In the genomic region with DNA sequence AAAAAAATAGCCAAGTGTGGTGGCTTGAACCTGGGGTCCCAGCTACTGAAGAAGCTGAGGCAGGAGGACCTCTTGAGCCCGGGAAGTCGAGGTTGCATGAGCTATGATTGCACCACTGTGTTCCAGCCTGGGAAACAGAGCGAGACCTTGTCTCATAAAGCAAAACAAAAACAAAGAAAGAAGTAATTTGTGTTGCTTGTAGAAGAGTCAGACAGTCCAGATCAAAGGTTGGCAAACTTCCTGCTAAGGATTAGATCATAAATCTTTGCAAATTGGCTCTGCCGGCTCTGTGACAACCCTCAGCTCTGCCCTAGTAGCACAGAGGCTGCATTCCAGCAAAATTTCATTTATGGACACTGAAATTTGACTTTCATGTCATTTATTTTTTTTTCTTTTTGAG, we compare ENCODE assay signal across 13 cellular contexts. TPM values are rescaled to one million over a fixed set of nuclear protein-coding genes. Genes with fewer than 3 reads are reported as not detected.
DNase-seq lines count a peak whose midpoint lies in the region; ATAC-seq, FAIRE-seq and TF ChIP-seq lines count a peak whose summit lies in the region.
"Had no signal": no experiment of that assay in that cellular context is flagged by ENCODE, and none has a peak within 500 bp of the region (broad histone marks: within the 10 kb centered on the region; RNA-seq: fewer than 3 reads in every experiment).

No MANE protein-coding gene starts in this region.

- dilution Hi-C loops in endothelial cell of umbilical vein (cut with MboI; ENCODE audit: extremely low pct_ligation_motif_present, low sequenced_read_pairs) = no loop called here

- no peaks in the 10 kb centered on the region for H3K9me1 ChIP-seq in endothelial cell of umbilical vein (replicated peaks; ENCODE audit: control insufficient read depth, extremely low read depth, insufficient read depth, low read length)

- no TSS peak for BruUV-seq in endothelial cell of umbilical vein (replicated peaks; lab: Mats Ljungman, UMichigan)

- POLR2A ChIA-PET in endothelial cell of umbilical vein (lab: Charles Lee) = interaction anchor here (0.6 kb wide), 1 partner anchor 14 kb away, joined by 3 read pairs; no protein-coding TSS in a partner anchor

- H3K36me3 ChIP-seq in endothelial cell of umbilical vein (ENCODE audit: control insufficient read depth in 2 of 2, extremely low read depth in 1 of 2, insufficient read depth in 2 of 2, low read length in 2 of 2) (peaks cover 11 to 47% of the 10 kb centered on the region in 2 experiments), mucosa of descending colon (ENCODE audit: low read depth) (no peaks in the 10 kb centered on the region)

- no peak overlapping the region for H2AFZ ChIP-seq in endothelial cell of umbilical vein (ENCODE audit: low read depth, low read length)

- ATAC-seq in mucosa of descending colon = peak; percentile 88

- DNase-seq in CD1c-positive myeloid dendritic cell (ENCODE audit: extremely low spot score) (peak; percentile 32), NOMO-1 (lab: John Stamatoyannopoulos, UW; ENCODE audit: unreplicated experiment in 2 of 2) (peak; percentile 64 to 76), endothelial cell of umbilical vein (ENCODE audit: low read depth, low spot score) (peak; percentile 47), mucosa of descending colon (peak in 1 of 3 donors; percentile 49), NCI-H345 (lab: John Stamatoyannopoulos, UW) (no peak), D721Med (ENCODE audit: insufficient read length, low spot score) (no peak)
- DNase-seq in activated CD4-positive, CD25-positive, alpha-beta regulatory T cell treated with anti-CD3 and anti-CD28 coated beads, Interleukin-2, amount 50 U/mL, for 72 hours = no peak
- DNase-seq in activated CD4-positive, alpha-beta T cell treated with anti-CD3 and anti-CD28 coated beads, Interleukin-2, amount 50 U/mL, for 48 hours = no peak
- DNase-seq: activated CD8-positive, alpha-beta memory T cell treated with anti-CD3 and anti-CD28 coated beads for 24 hours; HCEC 1CT; NCI-H446 treated with DMSO at 0.1 percent for 48 hours had no signal

- no peak overlapping the region for H3K4me2 ChIP-seq in endothelial cell of umbilical vein (ENCODE audit: insufficient read depth, low read length)

- CTCF ChIA-PET in endothelial cell of umbilical vein (lab: Charles Lee) = no interaction called here

- intact Hi-C loops in endothelial cell of umbilical vein (cut with micrococcal nuclease) = no loop called here
- intact Hi-C loops in mucosa of descending colon (cut with DNase I, micrococcal nuclease) = no loop called here

- TF ChIP-seq POLR2A in endothelial cell of umbilical vein (IDR thresholded peaks at IDR 0.05; ENCODE audit: low read depth, low read length) = no peak

- H3K4me3 ChIP-seq in endothelial cell of umbilical vein (replicated peaks in 1 of 3; ENCODE audit: insufficient read depth in 1 of 3, low read depth in 1 of 3, low read length in 3 of 3) (no peak overlapping the region), mucosa of descending colon (no peak overlapping the region)

- H3K9me3 ChIP-seq in endothelial cell of umbilical vein (replicated peaks; ENCODE audit: control insufficient read depth, insufficient read depth, low read length) = no peaks in the 10 kb centered on the region
- H3K9me3 ChIP-seq in mucosa of descending colon = no peaks in the 10 kb centered on the region

- H3K9ac ChIP-seq in endothelial cell of umbilical vein (replicated peaks; ENCODE audit: extremely low read depth, insufficient read depth, low read length) = no peak overlapping the region

- no peaks in the 10 kb centered on the region for H3K4me1 ChIP-seq in endothelial cell of umbilical vein (ENCODE audit: control insufficient read depth, extremely low read depth, insufficient read depth, low read length)
- peaks cover 15% of the 10 kb centered on the region for H3K4me1 ChIP-seq in mucosa of descending colon (ENCODE audit: low read depth)

- FAIRE-seq in endothelial cell of umbilical vein (lab: Jason Lieb, UNC) (peak; percentile 58), D721Med (lab: Jason Lieb, UNC) (no peak)
- FAIRE-seq: islet of Langerhans had no signal

- H3K79me2 ChIP-seq in endothelial cell of umbilical vein (ENCODE audit: control insufficient read depth, insufficient read depth, low read length) = no peaks in the 10 kb centered on the region

- no peak overlapping the region for H3K27ac ChIP-seq in endothelial cell of umbilical vein (ENCODE audit: insufficient read depth, low read depth, low read length)
- H3K27ac ChIP-seq: C4-2B had no signal

- H4K20me1 ChIP-seq in endothelial cell of umbilical vein (replicated peaks; ENCODE audit: control insufficient read depth, extremely low read depth, insufficient read depth, low read length) = no peaks in the 10 kb centered on the region

- TF ChIP-seq CTCF in endothelial cell of umbilical vein (IDR thresholded peaks at IDR 0.05; ENCODE audit: extremely low read depth in 1 of 2, insufficient read depth in 1 of 2, low read depth in 1 of 2, low read length in 2 of 2) = no peak
- no peak for TF ChIP-seq CTCF in mucosa of descending colon (IDR thresholded peaks at IDR 0.05)
- TF ChIP-seq CTCF in D721Med (IDR thresholded peaks at IDR 0.05; ENCODE audit: insufficient read depth, missing control alignments) = no peak

- H3K27me3 ChIP-seq in endothelial cell of umbilical vein (ENCODE audit: control insufficient read depth in 2 of 2, insufficient read depth in 2 of 2, low read length in 2 of 2) = no peaks in the 10 kb centered on the region

TF ChIP-seq in endothelial cell of umbilical vein, 7 proteins besides CTCF, POLR2A, EP300 and RAD21:
- TF ChIP-seq POLR2AphosphoS5 (IDR thresholded peaks at IDR 0.05; ENCODE audit: insufficient read depth, low read depth, low read length) = no peak
- no peak for TF ChIP-seq EZH2 (IDR thresholded peaks at IDR 0.05; ENCODE audit: borderline replicate concordance, low read depth, low read length, severe bottlenecking)
- TF ChIP-seq JUN (IDR thresholded peaks at IDR 0.05; ENCODE audit: borderline replicate concordance, insufficient read depth, insufficient read length, low read depth) = no peak
- TF ChIP-seq FOS (IDR thresholded peaks at IDR 0.05; ENCODE audit: borderline replicate concordance, insufficient read depth, low read length) = no peak
- TF ChIP-seq, protein P1, sequence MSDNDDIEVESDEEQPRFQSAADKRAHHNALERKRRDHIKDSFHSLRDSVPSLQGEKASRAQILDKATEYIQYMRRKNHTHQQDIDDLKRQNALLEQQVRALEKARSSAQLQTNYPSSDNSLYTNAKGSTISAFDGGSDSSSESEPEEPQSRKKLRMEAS (IDR thresholded peaks at IDR 0.05; ENCODE audit: insufficient read depth, insufficient read length) = no peak
- no peak for TF ChIP-seq GATA2 (IDR thresholded peaks at IDR 0.05; ENCODE audit: insufficient read depth, insufficient read length, low read depth, low read length)
- no peak for TF ChIP-seq MYC (IDR thresholded peaks at IDR 0.05; ENCODE audit: low read depth, low read length)

RNA-seq across cellular contexts. Expression of a gene that starts 19.0 kb away (rescaled TPM):
- total RNA-seq in endothelial cell of umbilical vein (66.6 and 82.4 TPM in 2 replicates), mucosa of descending colon (100 to 1,000 TPM; 103 to 131 (median 110) TPM)
- polyA plus RNA-seq in endothelial cell of umbilical vein = 41.8 and 51.4 TPM in 2 replicates
- polyA plus RNA-seq in endothelial cell of umbilical vein (2011; cell fraction: cytosol; rRNA removed) = 45.7 and 52.7 TPM in 2 replicates
- polyA plus RNA-seq in endothelial cell of umbilical vein (2011; cell fraction: nucleus; rRNA removed) = 72.2 and 73.2 TPM in 2 replicates
- 76.5 and 104 TPM in 2 replicates for polyA plus RNA-seq in endothelial cell of umbilical vein (2012)
- polyA minus RNA-seq in endothelial cell of umbilical vein = 76.2 and 76.4 TPM in 2 replicates
- polyA minus RNA-seq in endothelial cell of umbilical vein (2011; cell fraction: cytosol; rRNA and poly(A)+ RNA removed) = 34.5 TPM
- polyA minus RNA-seq in endothelial cell of umbilical vein (2011; cell fraction: nucleus; rRNA and poly(A)+ RNA removed) = 21.9 and 22.5 TPM in 2 replicates

RNA-seq across cellular contexts. Expression of a gene that starts 26.7 kb away (rescaled TPM):
- total RNA-seq in endothelial cell of umbilical vein (245 and 260 TPM in 2 replicates), mucosa of descending colon (10 to 100 TPM; 33.7 to 68.6 (median 35.4) TPM)
- 412 and 424 TPM in 2 replicates for polyA plus RNA-seq in endothelial cell of umbilical vein
- 307 and 311 TPM in 2 replicates for polyA plus RNA-seq in endothelial cell of umbilical vein (2011; cell fraction: cytosol; rRNA removed)
- polyA plus RNA-seq in endothelial cell of umbilical vein (2011; cell fraction: nucleus; rRNA removed) = 187 and 218 TPM in 2 replicates
- polyA plus RNA-seq in endothelial cell of umbilical vein (2012) = 236 and 278 TPM in 2 replicates
- 286 and 316 TPM in 2 replicates for polyA minus RNA-seq in endothelial cell of umbilical vein
- polyA minus RNA-seq in endothelial cell of umbilical vein (2011; cell fraction: cytosol; rRNA and poly(A)+ RNA removed) = 45.9 TPM
- polyA minus RNA-seq in endothelial cell of umbilical vein (2011; cell fraction: nucleus; rRNA and poly(A)+ RNA removed) = 81.1 and 81.9 TPM in 2 replicates

RNA-seq across cellular contexts. Expression of a gene that starts 35.0 kb away (rescaled TPM):
- total RNA-seq in endothelial cell of umbilical vein = 52.9 and 56.1 TPM in 2 replicates
- polyA plus RNA-seq in endothelial cell of umbilical vein = 137 and 194 TPM in 2 replicates
- polyA plus RNA-seq in endothelial cell of umbilical vein (2011; cell fraction: cytosol; rRNA removed) = 72.1 and 89.3 TPM in 2 replicates
- polyA plus RNA-seq in endothelial cell of umbilical vein (2011; cell fraction: nucleus; rRNA removed) = 34.1 and 34.7 TPM in 2 replicates
- 36.3 and 36.6 TPM in 2 replicates for polyA plus RNA-seq in endothelial cell of umbilical vein (2012)
- 46.3 and 55.5 TPM in 2 replicates for polyA minus RNA-seq in endothelial cell of umbilical vein
- 48.6 TPM for polyA minus RNA-seq in endothelial cell of umbilical vein (2011; cell fraction: cytosol; rRNA and poly(A)+ RNA removed)
- polyA minus RNA-seq in endothelial cell of umbilical vein (2011; cell fraction: nucleus; rRNA and poly(A)+ RNA removed) = 13.8 and 15.0 TPM in 2 replicates
- 100 to 1,000 TPM in 1 of 3 donors, 10 to 100 TPM in 2; 69.6 to 102 (median 88.6) TPM for total RNA-seq in mucosa of descending colon

RNA-seq across cellular contexts. Expression of a gene that starts 58.1 kb away (rescaled TPM):
- total RNA-seq in endothelial cell of umbilical vein (30.1 and 32.3 TPM in 2 replicates), mucosa of descending colon (10 to 100 TPM; 17.6 to 23.9 (median 22.0) TPM)
- polyA plus RNA-seq in endothelial cell of umbilical vein = 39.1 and 52.1 TPM in 2 replicates
- 22.8 and 30.4 TPM in 2 replicates for polyA plus RNA-seq in endothelial cell of umbilical vein (2011; cell fraction: cytosol; rRNA removed)
- polyA plus RNA-seq in endothelial cell of umbilical vein (2011; cell fraction: nucleus; rRNA removed) = 95.6 and 97.4 TPM in 2 replicates
- polyA plus RNA-seq in endothelial cell of umbilical vein (2012) = 15.4 and 20.5 TPM in 2 replicates
- 9.5 and 13.4 TPM in 2 replicates for polyA minus RNA-seq in endothelial cell of umbilical vein
- 16.7 TPM for polyA minus RNA-seq in endothelial cell of umbilical vein (2011; cell fraction: cytosol; rRNA and poly(A)+ RNA removed)
- 12.6 and 14.3 TPM in 2 replicates for polyA minus RNA-seq in endothelial cell of umbilical vein (2011; cell fraction: nucleus; rRNA and poly(A)+ RNA removed)

Comparison
In these comparisons a context has a peak if more than half of its experiments do, and no peak if none do; other contexts are left out.
1. DNase-seq: peak in CD1c-positive myeloid dendritic cell (single experiment), NOMO-1 (2 of 2) and endothelial cell of umbilical vein (single experiment); none in NCI-H345 (single experiment), activated CD4-positive, CD25-positive, alpha-beta regulatory T cell treated with anti-CD3 and anti-CD28 coated beads, Interleukin-2, amount 50 U/mL, for 72 hours (single experiment), D721Med (single experiment) and activated CD4-positive, alpha-beta T cell treated with anti-CD3 and anti-CD28 coated beads, Interleukin-2, amount 50 U/mL, for 48 hours (0 of 2).